1 cellular context compared by ENCODE assay signal in genomic region chr10:63042256-63042655, GRCh38.
A peak's percentile ranks its signal among the peaks of the same experiment; 100 is the strongest.
TF ChIP-seq lines count a peak whose summit lies in the region.

No MANE protein-coding gene starts in this region.

TF ChIP-seq in K562, 482 proteins besides CTCF, POLR2A, EP300 and RAD21 (continued from another document and continues in another):
- TF ChIP-seq MGA (IDR thresholded peaks at IDR 0.05) (peak; percentile 66), NELFE (IDR thresholded peaks at IDR 0.05; ENCODE audit: insufficient read depth, insufficient read length) (no peak), MTA3 (IDR thresholded peaks at IDR 0.05; ENCODE audit: borderline replicate concordance) (no peak), BHLHE40 (IDR thresholded peaks at IDR 0.05; ENCODE audit: low read length) (no peak), BCL6 (CRISPR knock-in tag; IDR thresholded peaks at IDR 0.05) (no peak), CHCHD3 (CRISPR knock-in tag; IDR thresholded peaks at IDR 0.05) (no peak), NFIX (CRISPR knock-in tag; IDR thresholded peaks at IDR 0.05; ENCODE audit: low read depth) (no peak), LEF1 (IDR thresholded peaks at IDR 0.05) (no peak), MED1 (CRISPR knock-in tag; IDR thresholded peaks at IDR 0.05; ENCODE audit: borderline replicate concordance) (no peak), KLF16 (IDR thresholded peaks at IDR 0.05) (no peak), DIDO1 (tag; IDR thresholded peaks at IDR 0.05; ENCODE audit: low read depth) (0 out of 2 replicates have a peak, but pooled peaks have one; percentile 40), ZNF217 (CRISPR knock-in tag; IDR thresholded peaks at IDR 0.05) (no peak), HNRNPLL (IDR thresholded peaks at IDR 0.05; ENCODE audit: low read depth, low read length, poor library complexity, severe bottlenecking) (no peak), DNMT1 (IDR thresholded peaks at IDR 0.05) (no peak), AFF4 (CRISPR knock-in tag; IDR thresholded peaks at IDR 0.05) (no peak), ZNF23 (CRISPR knock-in tag; IDR thresholded peaks at IDR 0.05) (no peak), RBFOX2 (IDR thresholded peaks at IDR 0.05; ENCODE audit: low read depth, low read length) (no peak), HMGXB4 (CRISPR knock-in tag; IDR thresholded peaks at IDR 0.05) (no peak), BRF1 (IDR thresholded peaks at IDR 0.05; ENCODE audit: borderline replicate concordance, extremely low read depth, insufficient read length) (no peak), NR2C2 (CRISPR knock-in tag; IDR thresholded peaks at IDR 0.05) (no peak), NR2C2 (tag; IDR thresholded peaks at IDR 0.05) (no peak), L3MBTL2 (IDR thresholded peaks at IDR 0.05) (peak; percentile 81)
- TF ChIP-seq, protein P1, sequence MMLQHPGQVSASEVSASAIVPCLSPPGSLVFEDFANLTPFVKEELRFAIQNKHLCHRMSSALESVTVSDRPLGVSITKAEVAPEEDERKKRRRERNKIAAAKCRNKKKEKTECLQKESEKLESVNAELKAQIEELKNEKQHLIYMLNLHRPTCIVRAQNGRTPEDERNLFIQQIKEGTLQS (IDR thresholded peaks at IDR 0.05) = peak; percentile 95
- TF ChIP-seq, protein P1 (CRISPR knock-in tag; conservative IDR thresholded peaks at IDR 0.05) = no peak
- TF ChIP-seq, protein P2, sequence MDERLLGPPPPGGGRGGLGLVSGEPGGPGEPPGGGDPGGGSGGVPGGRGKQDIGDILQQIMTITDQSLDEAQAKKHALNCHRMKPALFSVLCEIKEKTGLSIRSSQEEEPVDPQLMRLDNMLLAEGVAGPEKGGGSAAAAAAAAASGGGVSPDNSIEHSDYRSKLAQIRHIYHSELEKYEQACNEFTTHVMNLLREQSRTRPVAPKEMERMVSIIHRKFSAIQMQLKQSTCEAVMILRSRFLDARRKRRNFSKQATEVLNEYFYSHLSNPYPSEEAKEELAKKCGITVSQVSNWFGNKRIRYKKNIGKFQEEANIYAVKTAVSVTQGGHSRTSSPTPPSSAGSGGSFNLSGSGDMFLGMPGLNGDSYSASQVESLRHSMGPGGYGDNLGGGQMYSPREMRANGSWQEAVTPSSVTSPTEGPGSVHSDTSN (CRISPR knock-in tag; IDR thresholded peaks at IDR 0.05; ENCODE audit: low read depth) = no peak
- TF ChIP-seq, protein P2 (tag; conservative IDR thresholded peaks at IDR 0.05; ENCODE audit: low read depth) = no peak
- TF ChIP-seq, protein P3, sequence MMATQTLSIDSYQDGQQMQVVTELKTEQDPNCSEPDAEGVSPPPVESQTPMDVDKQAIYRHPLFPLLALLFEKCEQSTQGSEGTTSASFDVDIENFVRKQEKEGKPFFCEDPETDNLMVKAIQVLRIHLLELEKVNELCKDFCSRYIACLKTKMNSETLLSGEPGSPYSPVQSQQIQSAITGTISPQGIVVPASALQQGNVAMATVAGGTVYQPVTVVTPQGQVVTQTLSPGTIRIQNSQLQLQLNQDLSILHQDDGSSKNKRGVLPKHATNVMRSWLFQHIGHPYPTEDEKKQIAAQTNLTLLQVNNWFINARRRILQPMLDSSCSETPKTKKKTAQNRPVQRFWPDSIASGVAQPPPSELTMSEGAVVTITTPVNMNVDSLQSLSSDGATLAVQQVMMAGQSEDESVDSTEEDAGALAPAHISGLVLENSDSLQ (IDR thresholded peaks at IDR 0.05) = peak; percentile 68
- TF ChIP-seq, protein P4, sequence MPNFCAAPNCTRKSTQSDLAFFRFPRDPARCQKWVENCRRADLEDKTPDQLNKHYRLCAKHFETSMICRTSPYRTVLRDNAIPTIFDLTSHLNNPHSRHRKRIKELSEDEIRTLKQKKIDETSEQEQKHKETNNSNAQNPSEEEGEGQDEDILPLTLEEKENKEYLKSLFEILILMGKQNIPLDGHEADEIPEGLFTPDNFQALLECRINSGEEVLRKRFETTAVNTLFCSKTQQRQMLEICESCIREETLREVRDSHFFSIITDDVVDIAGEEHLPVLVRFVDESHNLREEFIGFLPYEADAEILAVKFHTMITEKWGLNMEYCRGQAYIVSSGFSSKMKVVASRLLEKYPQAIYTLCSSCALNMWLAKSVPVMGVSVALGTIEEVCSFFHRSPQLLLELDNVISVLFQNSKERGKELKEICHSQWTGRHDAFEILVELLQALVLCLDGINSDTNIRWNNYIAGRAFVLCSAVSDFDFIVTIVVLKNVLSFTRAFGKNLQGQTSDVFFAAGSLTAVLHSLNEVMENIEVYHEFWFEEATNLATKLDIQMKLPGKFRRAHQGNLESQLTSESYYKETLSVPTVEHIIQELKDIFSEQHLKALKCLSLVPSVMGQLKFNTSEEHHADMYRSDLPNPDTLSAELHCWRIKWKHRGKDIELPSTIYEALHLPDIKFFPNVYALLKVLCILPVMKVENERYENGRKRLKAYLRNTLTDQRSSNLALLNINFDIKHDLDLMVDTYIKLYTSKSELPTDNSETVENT (CRISPR knock-in tag; IDR thresholded peaks at IDR 0.05) = no peak
